ENCODE assay signal across 23 cellular contexts in the genomic region with DNA sequence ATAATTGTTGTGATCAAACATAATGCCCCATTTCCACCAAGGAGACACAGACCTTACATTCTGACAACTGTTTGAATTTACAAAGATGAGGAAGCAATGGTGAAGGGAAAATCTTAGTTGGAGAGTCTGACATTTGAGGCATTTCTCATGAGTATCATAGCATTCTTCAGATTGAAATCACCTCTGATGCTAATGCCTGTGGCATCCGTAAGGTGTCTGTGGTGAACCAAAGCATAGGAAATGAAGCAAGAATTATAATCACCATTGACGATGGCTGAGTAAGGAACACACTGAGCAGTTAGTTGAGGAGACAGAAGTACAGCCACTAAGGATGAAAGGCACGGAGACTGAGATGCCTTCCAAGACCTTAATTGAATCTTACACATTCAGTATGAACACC.
DNase-seq lines count a peak whose midpoint lies in the region; ATAC-seq, FAIRE-seq and TF ChIP-seq lines count a peak whose summit lies in the region.
"Had no signal": no experiment of that assay in that cellular context is flagged by ENCODE, and none has a peak within 500 bp of the region (broad histone marks: within the 10 kb centered on the region; RNA-seq: fewer than 3 reads in every experiment).

No MANE protein-coding gene starts in this region.

- TF ChIP-seq EP300 in ovary (IDR thresholded peaks at IDR 0.05), result no peak

- intact Hi-C loops in ovary (cut with DNase I), result no loop called here

- ATAC-seq in HG03442 (IDR thresholded peaks at IDR 0.05; ENCODE audit: unreplicated experiment) (no peak), GM21381 (IDR thresholded peaks at IDR 0.05; ENCODE audit: unreplicated experiment) (no peak)
- ATAC-seq: activated CD8-positive, alpha-beta T cell treated with anti-CD3 and anti-CD28 coated beads for 36 hours; activated naive CD8-positive, alpha-beta T cell treated with anti-CD3 and anti-CD28 coated beads, Interleukin-2, amount 50 U/mL, for 24 hours; WTC11 had no signal

- H3K4me3 ChIP-seq in AG04449 (ENCODE audit: low read depth, low read length) (no peak overlapping the region), astrocyte (ENCODE audit: insufficient read depth, low read depth, low read length) (no peak overlapping the region), fibroblast of villous mesenchyme (ENCODE audit: low read depth, low read length) (no peak overlapping the region), ovary (no peak overlapping the region)
- H3K4me3 ChIP-seq: colonic mucosa had no signal

- CTCF ChIA-PET in AG04449 (lab: Yijun Ruan, JAX), result no interaction called here

- no peaks in the 10 kb centered on the region for H3K36me3 Mint-ChIP-seq in astrocyte (ENCODE audit: low read depth, unreplicated experiment)
- H3K36me3 Mint-ChIP-seq: WTC11 had no signal

- WGBS in ovary, 3 donors, result 84 to 94% (median 89%) methylated on average over 3 of the region's 3 CpGs

- FAIRE-seq in astrocyte (lab: Jason Lieb, UNC), result peak; percentile 73
- FAIRE-seq: D721Med, kidney had no signal

- H3K27me3 ChIP-seq in astrocyte (ENCODE audit: insufficient read depth, low read length) (no peaks in the 10 kb centered on the region), ovary (no peaks in the 10 kb centered on the region)
- H3K27me3 ChIP-seq: colonic mucosa had no signal

- no peak overlapping the region for H3K9ac ChIP-seq in astrocyte (ENCODE audit: low read length)

- POLR2A ChIA-PET in AG04449 (lab: Yijun Ruan, JAX), result no interaction called here

- no peak overlapping the region for H2AFZ ChIP-seq in astrocyte (ENCODE audit: low read depth, low read length)

- H3K27ac ChIP-seq in astrocyte (ENCODE audit: low read depth, low read length), result no peak overlapping the region
- no peak overlapping the region for H3K27ac ChIP-seq in ovary
- H3K27ac ChIP-seq: colonic mucosa, epithelial cell of prostate, HL-60, RWPE1 had no signal

- H3K79me2 ChIP-seq in astrocyte (ENCODE audit: insufficient read depth, low read length), result no peaks in the 10 kb centered on the region

- peaks cover 12% of the 10 kb centered on the region for H3K4me1 Mint-ChIP-seq in astrocyte (ENCODE audit: low read depth, unreplicated experiment)
- H3K4me1 Mint-ChIP-seq: activated naive CD8-positive, alpha-beta T cell treated with anti-CD3 and anti-CD28 coated beads, Interleukin-2, amount 50 U/mL, for 24 hours; nephron progenitor cell; WTC11 had no signal

- peaks cover 4% of the 10 kb centered on the region for H3K9me3 Mint-ChIP-seq in astrocyte (ENCODE audit: unreplicated experiment)
- H3K9me3 Mint-ChIP-seq: nephron progenitor cell, WTC11 had no signal

- H3K27ac Mint-ChIP-seq in astrocyte (ENCODE audit: unreplicated experiment), result peak overlapping the region; percentile 96
- H3K27ac Mint-ChIP-seq: activated CD8-positive, alpha-beta T cell treated with anti-CD3 and anti-CD28 coated beads for 36 hours; activated naive CD8-positive, alpha-beta T cell treated with anti-CD3 and anti-CD28 coated beads, Interleukin-2, amount 50 U/mL, for 24 hours; activated T-helper 1 cell treated with anti-CD3 and anti-CD28 coated beads, Interleukin-12 subunit alpha, Interleukin-12 subunit beta, Interleukin-2, Interleukin-4 antibody, amounts not matched to agents 30 ng/mL and 10 ng/mL and 1 ng/mL, durations not matched to agents 14 hours and 24 hours and 36 hours; nephron progenitor cell; T-helper 1 cell treated with Interleukin-12 subunit alpha and Interleukin-12 subunit beta and Interleukin-4 antibody, amounts not matched to agents 30 μg/mL and 1 μg/mL, for 36 hours; WTC11 had no signal

- H3K36me3 ChIP-seq in astrocyte (ENCODE audit: insufficient read depth, low read length), result no peaks in the 10 kb centered on the region
- no peaks in the 10 kb centered on the region for H3K36me3 ChIP-seq in ovary
- H3K36me3 ChIP-seq: colonic mucosa had no signal

- H4K20me1 ChIP-seq in astrocyte (ENCODE audit: insufficient read depth, low read length), result no peaks in the 10 kb centered on the region

- H3K4me3 Mint-ChIP-seq in astrocyte (ENCODE audit: unreplicated experiment), result no peak overlapping the region
- H3K4me3 Mint-ChIP-seq: activated CD8-positive, alpha-beta T cell treated with anti-CD3 and anti-CD28 coated beads for 36 hours; activated naive CD8-positive, alpha-beta T cell treated with anti-CD3 and anti-CD28 coated beads, Interleukin-2, amount 50 U/mL, for 24 hours; activated T-helper 1 cell treated with anti-CD3 and anti-CD28 coated beads, Interleukin-12 subunit alpha, Interleukin-12 subunit beta, Interleukin-2, Interleukin-4 antibody, amounts not matched to agents 30 ng/mL and 10 ng/mL and 1 ng/mL, durations not matched to agents 14 hours and 24 hours and 36 hours; nephron progenitor cell; T-helper 1 cell treated with Interleukin-12 subunit alpha and Interleukin-12 subunit beta and Interleukin-4 antibody, amounts not matched to agents 30 μg/mL and 1 μg/mL, for 36 hours; WTC11 had no signal

- TF ChIP-seq POLR2A in ovary (IDR thresholded peaks at IDR 0.05), result no peak

- H3K4me2 ChIP-seq in astrocyte (ENCODE audit: low read length), result no peak overlapping the region

- H3K27me3 Mint-ChIP-seq in astrocyte (ENCODE audit: low read depth, unreplicated experiment), result no peaks in the 10 kb centered on the region
- H3K27me3 Mint-ChIP-seq: activated CD8-positive, alpha-beta T cell treated with anti-CD3 and anti-CD28 coated beads for 36 hours; activated naive CD8-positive, alpha-beta T cell treated with anti-CD3 and anti-CD28 coated beads, Interleukin-2, amount 50 U/mL, for 24 hours had no signal

- DNase-seq in AG04449 (ENCODE audit: low read depth, low spot score), result peak; percentile 80
- DNase-seq in HCEC 1CT, result peak; percentile 74
- peak; percentile 14 for DNase-seq in astrocyte (ENCODE audit: low read depth)
- peak; percentile 34 for DNase-seq in fibroblast of villous mesenchyme (ENCODE audit: low read depth)
- DNase-seq in stimulated activated CD4-positive, alpha-beta T cell treated with anti-CD3 and anti-CD28 coated beads, Interleukin-15, amount 100 ng/mL, for 24 hours, result no peak
- no peak for DNase-seq in ovary
- DNase-seq: ACHN; activated CD8-positive, alpha-beta T cell treated with anti-CD3 and anti-CD28 coated beads for 36 hours; activated naive CD8-positive, alpha-beta T cell treated with anti-CD3 and anti-CD28 coated beads, Interleukin-2, amount 50 U/mL, for 24 hours; colonic mucosa; kidney; NCI-H2227 treated with DMSO at 0.1 percent for 48 hours; nephron progenitor cell; retina had no signal

- H3K9me3 ChIP-seq in astrocyte (ENCODE audit: insufficient read depth, low read depth, low read length), result no peaks in the 10 kb centered on the region
- no peaks in the 10 kb centered on the region for H3K9me3 ChIP-seq in ovary
- H3K9me3 ChIP-seq: colonic mucosa had no signal

- no peak for TF ChIP-seq CTCF in AG04449 (IDR thresholded peaks at IDR 0.05; ENCODE audit: insufficient read depth, low read length, missing control alignments)
- no peak for TF ChIP-seq CTCF in astrocyte (IDR thresholded peaks at IDR 0.05; ENCODE audit: insufficient read depth, low read depth, low read length)
- TF ChIP-seq CTCF in fibroblast of villous mesenchyme (IDR thresholded peaks at IDR 0.05; ENCODE audit: insufficient read depth, low read depth, low read length), result no peak
- no peak for TF ChIP-seq CTCF in ovary (IDR thresholded peaks at IDR 0.05)

- H3K4me1 ChIP-seq in astrocyte (ENCODE audit: insufficient read depth, low read length), result no peaks in the 10 kb centered on the region
- no peaks in the 10 kb centered on the region for H3K4me1 ChIP-seq in ovary (ENCODE audit: insufficient read depth)
- H3K4me1 ChIP-seq: colonic mucosa had no signal

Comparison
In these comparisons a context has a peak if more than half of its experiments do, and no peak if none do; other contexts are left out.
1. DNase-seq: peak in AG04449 (single experiment), HCEC 1CT (single experiment), astrocyte (single experiment) and fibroblast of villous mesenchyme (single experiment); none in stimulated activated CD4-positive, alpha-beta T cell treated with anti-CD3 and anti-CD28 coated beads, Interleukin-15, amount 100 ng/mL, for 24 hours (single experiment) and ovary (0 of 5).